ENCODE assay signal across 20 cellular contexts in the genomic region with DNA sequence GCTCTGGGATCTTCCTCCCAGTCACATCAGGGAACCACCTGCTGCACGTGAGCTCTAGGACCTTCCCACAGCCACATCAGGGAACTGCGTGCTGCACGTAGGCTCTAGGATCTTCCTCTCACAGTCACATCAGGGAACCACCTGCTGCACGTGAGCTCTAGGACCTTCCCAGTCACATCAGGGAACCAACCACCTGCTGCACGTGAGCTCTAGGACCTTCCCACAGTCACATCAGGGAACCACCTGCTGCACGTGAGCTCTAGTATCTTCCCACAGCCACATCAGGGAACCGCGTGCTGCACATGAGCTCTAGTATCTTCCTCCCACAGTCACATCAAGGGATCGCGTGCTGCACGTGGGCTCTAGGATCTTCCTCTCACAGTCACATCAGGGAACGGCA.
"Had no signal": no experiment of that assay in that cellular context is flagged by ENCODE, and none has a peak within 500 bp of the region (broad histone marks: within the 10 kb centered on the region; RNA-seq: fewer than 3 reads in every experiment).

No MANE protein-coding gene starts in this region.

- ATAC-seq: left colon; left ventricle myocardium superior; naive thymus-derived CD8-positive, alpha-beta T cell; right lobe of liver; stimulated activated effector memory CD8-positive, alpha-beta T cell treated with anti-CD3 and anti-CD28 coated beads, Interleukin-12 subunit alpha, Interleukin-12 subunit beta, amount 100 ng/mL, for 72 hours; upper lobe of right lung had no signal

- H3K27ac ChIP-seq: hepatocyte, parathyroid adenoma, prostate gland, right lobe of liver, tibial nerve, upper lobe of right lung, vagina had no signal

- H3K27me3 Mint-ChIP-seq: stimulated activated naive CD8-positive, alpha-beta T cell treated with anti-CD3 and anti-CD28 coated beads, Interleukin-15, Interleukin-2, amounts not matched to agents 100 ng/mL and 50 ng/mL, for 24 hours had no signal

- H2AFZ ChIP-seq: hepatocyte, parathyroid adenoma had no signal

- H3K9me3 Mint-ChIP-seq: stimulated activated effector memory CD8-positive, alpha-beta T cell treated with anti-CD3 and anti-CD28 coated beads, Interleukin-12 subunit alpha, Interleukin-12 subunit beta, amount 100 ng/mL, for 72 hours; stimulated activated naive CD8-positive, alpha-beta T cell treated with anti-CD3 and anti-CD28 coated beads, Interleukin-15, Interleukin-2, amounts not matched to agents 100 ng/mL and 50 ng/mL, for 24 hours had no signal

- H3K36me3 Mint-ChIP-seq: stimulated activated effector memory CD8-positive, alpha-beta T cell treated with anti-CD3 and anti-CD28 coated beads, Interleukin-12 subunit alpha, Interleukin-12 subunit beta, amount 100 ng/mL, for 72 hours had no signal

- H3K4me3 ChIP-seq: hepatocyte, prostate gland, right lobe of liver, tibial nerve, upper lobe of right lung, vagina had no signal

- H3K4me2 ChIP-seq: hepatocyte had no signal

- H3K9ac ChIP-seq: parathyroid adenoma had no signal

- H3K4me3 Mint-ChIP-seq: dendritic cell treated with granulocyte-macrophage colony-stimulating factor and Interleukin-4, amounts not matched to agents 40 ng/mL and 50 ng/mL, for 4 days; naive thymus-derived CD8-positive, alpha-beta T cell; neural crest cell; stimulated activated effector memory CD8-positive, alpha-beta T cell treated with anti-CD3 and anti-CD28 coated beads, Interleukin-12 subunit alpha, Interleukin-12 subunit beta, amount 100 ng/mL, for 72 hours; stimulated activated naive CD8-positive, alpha-beta T cell treated with anti-CD3 and anti-CD28 coated beads, Interleukin-15, Interleukin-2, amounts not matched to agents 100 ng/mL and 50 ng/mL, for 24 hours had no signal

- DNase-seq: erythroblast; foreskin melanocyte; head of caudate nucleus; left colon; left ventricle myocardium superior; naive thymus-derived CD8-positive, alpha-beta T cell; retina; right lobe of liver; stimulated activated CD4-positive, alpha-beta T cell treated with anti-CD3 and anti-CD28 coated beads, Interleukin-4, amount 100 ng/mL, for 1 hour; stimulated activated CD8-positive, alpha-beta memory T cell treated with anti-CD3 and anti-CD28 coated beads, Interleukin-4, amount 100 ng/mL, for 48 hours; upper lobe of right lung had no signal

- H3K4me1 ChIP-seq: parathyroid adenoma, prostate gland, right lobe of liver, upper lobe of right lung had no signal

- H3K36me3 ChIP-seq: prostate gland, right lobe of liver, upper lobe of right lung, vagina had no signal

- H3K9me3 ChIP-seq: prostate gland, right lobe of liver, tibial nerve, upper lobe of right lung, vagina had no signal

- H3K27ac Mint-ChIP-seq: dendritic cell treated with granulocyte-macrophage colony-stimulating factor and Interleukin-4, amounts not matched to agents 40 ng/mL and 50 ng/mL, for 4 days; stimulated activated effector memory CD8-positive, alpha-beta T cell treated with anti-CD3 and anti-CD28 coated beads, Interleukin-12 subunit alpha, Interleukin-12 subunit beta, amount 100 ng/mL, for 72 hours; stimulated activated naive CD8-positive, alpha-beta T cell treated with anti-CD3 and anti-CD28 coated beads, Interleukin-15, Interleukin-2, amounts not matched to agents 100 ng/mL and 50 ng/mL, for 24 hours had no signal

- H3K27me3 ChIP-seq: hepatocyte, right lobe of liver, tibial nerve, upper lobe of right lung, vagina had no signal
